ENCODE assay signal across 28 cellular contexts in the genomic region with DNA sequence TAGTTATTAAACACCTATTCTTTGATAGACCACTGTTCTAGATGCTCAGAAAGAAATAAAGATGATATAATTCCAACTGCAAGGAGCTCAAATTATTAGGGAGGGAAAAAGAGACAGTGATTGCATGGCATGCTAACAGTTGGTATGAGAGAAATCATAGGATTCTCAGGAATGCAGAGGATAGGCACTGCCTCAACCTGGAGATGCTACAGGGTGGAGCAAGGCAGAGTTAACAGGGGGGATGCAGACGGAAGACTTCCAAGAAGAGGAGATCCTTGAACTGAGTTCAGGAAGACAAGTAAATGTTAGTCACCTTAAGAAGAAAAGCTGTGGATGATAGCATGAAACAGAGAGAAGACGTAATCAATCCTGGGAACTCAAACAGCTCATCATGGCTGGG.
"Had no signal": no experiment of that assay in that cellular context is flagged by ENCODE, and none has a peak within 500 bp of the region (broad histone marks: within the 10 kb centered on the region; RNA-seq: fewer than 3 reads in every experiment).

No MANE protein-coding gene starts in this region.

- H3K4me3 Mint-ChIP-seq: natural killer cell; stimulated activated naive B cell treated with anti-CD40 and anti-IgM and Interleukin-4, amounts not matched to agents 10 μg/mL and 1 μg/mL and 100 μg/mL, for 72 hours; stimulated activated naive CD8-positive, alpha-beta T cell treated with anti-CD3 and anti-CD28 coated beads, Interleukin-15, Interleukin-2, amounts not matched to agents 100 ng/mL and 50 ng/mL, for 24 hours had no signal

- H3K36me3 Mint-ChIP-seq: natural killer cell; stimulated activated naive B cell treated with anti-CD40 and anti-IgM and Interleukin-4, amounts not matched to agents 10 μg/mL and 1 μg/mL and 100 μg/mL, for 72 hours had no signal

- H3K27ac ChIP-seq: coronary artery, esophagus muscularis mucosa, foreskin keratinocyte, gastroesophageal sphincter, heart left ventricle, hepatocyte, lower lobe of right lung, ovary, psoas muscle, sigmoid colon, skin epidermis, spleen, thoracic aorta, tibial nerve, upper lobe of left lung had no signal

- H3K4me2 ChIP-seq: hepatocyte had no signal

- H3K36me3 ChIP-seq: esophagus muscularis mucosa, gastroesophageal sphincter, heart left ventricle, lower lobe of right lung, ovary, sigmoid colon, spleen, thoracic aorta, tibial nerve, upper lobe of left lung had no signal

- H3K9me3 Mint-ChIP-seq: natural killer cell; stimulated activated naive CD8-positive, alpha-beta T cell treated with anti-CD3 and anti-CD28 coated beads, Interleukin-15, Interleukin-2, amounts not matched to agents 100 ng/mL and 50 ng/mL, for 24 hours had no signal

- H2AFZ ChIP-seq: hepatocyte had no signal

- H3K27ac Mint-ChIP-seq: natural killer cell; stimulated activated naive B cell treated with anti-CD40 and anti-IgM and Interleukin-4, amounts not matched to agents 10 μg/mL and 1 μg/mL and 100 μg/mL, for 72 hours; stimulated activated naive CD8-positive, alpha-beta T cell treated with anti-CD3 and anti-CD28 coated beads, Interleukin-15, Interleukin-2, amounts not matched to agents 100 ng/mL and 50 ng/mL, for 24 hours had no signal

- H3K9me3 ChIP-seq: esophagus muscularis mucosa, gastroesophageal sphincter, heart left ventricle, lower lobe of right lung, ovary, psoas muscle, sigmoid colon, spleen, thoracic aorta, tibial nerve, upper lobe of left lung had no signal

- H3K4me1 ChIP-seq: esophagus muscularis mucosa, foreskin keratinocyte, gastroesophageal sphincter, lower lobe of right lung, psoas muscle, spleen, tibial nerve, upper lobe of left lung had no signal

- ATAC-seq: foreskin keratinocyte; gastroesophageal sphincter; heart left ventricle; left ventricle myocardium superior; lower lobe of right lung; natural killer cell; psoas muscle; right cardiac atrium; stimulated activated naive B cell treated with anti-CD40 and anti-IgM and Interleukin-4, amounts not matched to agents 10 μg/mL and 1 μg/mL and 100 μg/mL, for 72 hours had no signal

- H3K4me1 Mint-ChIP-seq: natural killer cell; stimulated activated naive B cell treated with anti-CD40 and anti-IgM and Interleukin-4, amounts not matched to agents 10 μg/mL and 1 μg/mL and 100 μg/mL, for 72 hours had no signal

- DNase-seq: dermis blood vessel endothelial cell; effector memory CD4-positive, alpha-beta T cell; foreskin keratinocyte; heart left ventricle; left ventricle myocardium superior; lower lobe of right lung; natural killer cell; occipital lobe; ovary; posterior cingulate gyrus; psoas muscle; right cardiac atrium; sigmoid colon; spleen; stimulated activated CD4-positive, alpha-beta T cell treated with anti-CD3 and anti-CD28 coated beads, Interleukin-2, amount 100 ng/mL, for 48 hours; stimulated activated naive B cell treated with anti-CD40 and anti-IgM and Interleukin-4, amounts not matched to agents 10 μg/mL and 1 μg/mL and 100 μg/mL, for 72 hours; upper lobe of left lung had no signal

- H3K27me3 ChIP-seq: esophagus muscularis mucosa, gastroesophageal sphincter, heart left ventricle, hepatocyte, ovary, sigmoid colon, tibial nerve, upper lobe of left lung had no signal

- H3K4me3 ChIP-seq: coronary artery, esophagus muscularis mucosa, gastroesophageal sphincter, heart left ventricle, hepatocyte, lower lobe of right lung, ovary, psoas muscle, sigmoid colon, skin epidermis, spleen, thoracic aorta, tibial nerve, upper lobe of left lung had no signal

- FAIRE-seq: endothelial cell of umbilical vein, islet of Langerhans, urothelium cell line had no signal

- H3K27me3 Mint-ChIP-seq: stimulated activated naive CD8-positive, alpha-beta T cell treated with anti-CD3 and anti-CD28 coated beads, Interleukin-15, Interleukin-2, amounts not matched to agents 100 ng/mL and 50 ng/mL, for 24 hours had no signal
